Comparison of ENCODE assay signal across 8 cellular contexts in genomic region chr11:36265793-36266628, GRCh38. TPM values are rescaled to one million over a fixed set of nuclear protein-coding genes. Genes with fewer than 3 reads are reported as not detected.
DNase-seq lines count a peak whose midpoint lies in the region; ATAC-seq, FAIRE-seq and TF ChIP-seq lines count a peak whose summit lies in the region.

No MANE protein-coding gene starts in this region.

- no peaks in the 10 kb centered on the region for H3K4me1 Mint-ChIP-seq in activated T-cell treated with anti-CD3 and anti-CD28 coated beads, Interleukin-2, amount 50 U/mL, for 72 hours (ENCODE audit: low read depth)

- FAIRE-seq in GM19239 (lab: Jason Lieb, UNC) (peak; percentile 84), pancreas (lab: Jason Lieb, UNC) (no peak)

- H3K36me3 Mint-ChIP-seq in activated T-cell treated with anti-CD3 and anti-CD28 coated beads, Interleukin-2, amount 50 U/mL, for 72 hours (ENCODE audit: insufficient read depth in 2 of 2): no peaks in the 10 kb centered on the region

- H3K9me3 Mint-ChIP-seq in activated T-cell treated with anti-CD3 and anti-CD28 coated beads, Interleukin-2, amount 50 U/mL, for 72 hours: no peaks in the 10 kb centered on the region

- H3K4me3 Mint-ChIP-seq in activated T-cell treated with anti-CD3 and anti-CD28 coated beads, Interleukin-2, amount 50 U/mL, for 72 hours: no peak overlapping the region

- DNase-seq in GM19239 (ENCODE audit: insufficient read length, low spot score) (peak; percentile 49), HK-2 (ENCODE audit: unreplicated experiment) (peak; percentile 49), OCI-M1 (lab: John Stamatoyannopoulos, UW) (peak; percentile 66), foreskin fibroblast (peak; percentile 23 to 75), pancreas (peak in 4 of 6 donors; percentile 28 to 84 (median 66))
- peak; percentile 55 to 64 for DNase-seq in activated T-cell treated with anti-CD3 and anti-CD28 coated beads, Interleukin-2, amount 50 U/mL, for 72 hours

- no peaks in the 10 kb centered on the region for H3K27me3 ChIP-seq in pancreas

- no peaks in the 10 kb centered on the region for H3K36me3 ChIP-seq in pancreas

- peaks cover 3 to 23% (median 10%) of the 10 kb centered on the region in 3 donors for H3K4me1 ChIP-seq in pancreas

- TF ChIP-seq CTCF in C4-2B (conservative IDR thresholded peaks at IDR 0.05) (peak; percentile 92), foreskin fibroblast (IDR thresholded peaks at IDR 0.05; ENCODE audit: low read depth, low read length) (peak; percentile 88), pancreas (IDR thresholded peaks at IDR 0.05) (peak; percentile 69 to 83 (median 78))

- H3K4me3 ChIP-seq in foreskin fibroblast (ENCODE audit: low read depth in 1 of 2, low read length in 2 of 2) (no peak overlapping the region), pancreas (no peak overlapping the region)

- intact Hi-C loops in pancreas (cut with DNase I): loop anchor here in 2 of 3 donors (10.0 kb wide), 2 partner anchors 441 to 651 kb away; partner anchors contain the start of gene FJX1 (in 1 of the 2)

- H3K27ac ChIP-seq in C4-2B: no peak overlapping the region
- H3K27ac ChIP-seq in pancreas: peak overlapping the region in 1 of 4 donors; percentile 6

- H3K27ac Mint-ChIP-seq in activated T-cell treated with anti-CD3 and anti-CD28 coated beads, Interleukin-2, amount 50 U/mL, for 72 hours: no peak overlapping the region

- no peaks in the 10 kb centered on the region for H3K9me3 ChIP-seq in pancreas

- ATAC-seq in activated T-cell treated with anti-CD3 and anti-CD28 coated beads, Interleukin-2, amount 50 U/mL, for 72 hours (replicated peaks in 1 of 2): peak; percentile 76
- ATAC-seq in pancreas (peak; percentile 79 to 84 (median 83)), GM18505 (IDR thresholded peaks at IDR 0.05; ENCODE audit: unreplicated experiment) (no peak)

- 27 to 28% methylated on average over 13 of the region's 13 CpGs for WGBS in pancreas, 2 donors

- no peak for TF ChIP-seq POLR2A in GM18505 (IDR thresholded peaks at IDR 0.05; ENCODE audit: borderline replicate concordance, extremely low read depth, insufficient read depth, insufficient read length)

- peaks cover 18% of the 10 kb centered on the region for H3K27me3 Mint-ChIP-seq in activated T-cell treated with anti-CD3 and anti-CD28 coated beads, Interleukin-2, amount 50 U/mL, for 72 hours (ENCODE audit: low read depth)

RNA-seq across cellular contexts. Expression of gene COMMD9, which starts 23.2 kb away (rescaled TPM):
- total RNA-seq in activated T-cell treated with anti-CD3 and anti-CD28 coated beads, Interleukin-2, amount 50 U/mL, for 72 hours: 10 to 100 TPM; 25.7 to 26.7 TPM
- total RNA-seq in pancreas: 10 to 100 TPM; 16.5 to 47.6 (median 29.1) TPM
- polyA plus RNA-seq in pancreas: 10 to 100 TPM; 22.5 to 37.4 TPM

RNA-seq across cellular contexts. Expression of gene PRR5L, which starts 30.1 kb away (rescaled TPM):
- 10 to 100 TPM; 14.2 to 14.6 TPM for total RNA-seq in activated T-cell treated with anti-CD3 and anti-CD28 coated beads, Interleukin-2, amount 50 U/mL, for 72 hours
- total RNA-seq in pancreas: 1 to 10 TPM; 1.3 to 9.0 (median 2.7) TPM
- polyA plus RNA-seq in pancreas: 1 to 10 TPM; 1.6 to 2.3 TPM
